In genomic region chr19:41447732-41448332, GRCh38 we compare ENCODE assay signal across 1 cellular context.
TF ChIP-seq lines count a peak whose summit lies in the region.

No MANE protein-coding gene starts in this region.

TF ChIP-seq in GM12878, 131 proteins besides CTCF, POLR2A, EP300 and RAD21:
- TF ChIP-seq MEF2A (IDR thresholded peaks at IDR 0.05; ENCODE audit: insufficient read depth, low read depth, low read length): no peak
- no peak for TF ChIP-seq CBX5 (IDR thresholded peaks at IDR 0.05; ENCODE audit: low read depth)
- TF ChIP-seq HCFC1 (IDR thresholded peaks at IDR 0.05; ENCODE audit: low read length): no peak
- TF ChIP-seq TBL1XR1 (IDR thresholded peaks at IDR 0.05; ENCODE audit: low read depth, low read length): no peak
- no peak for TF ChIP-seq NKRF (conservative IDR thresholded peaks at IDR 0.05)
- TF ChIP-seq CREM (IDR thresholded peaks at IDR 0.05; ENCODE audit: low read depth): no peak
- no peak for TF ChIP-seq SUZ12 (IDR thresholded peaks at IDR 0.05; ENCODE audit: unreplicated experiment)
